ENCODE assay signal across 8 cellular contexts in genomic region chr1:218377143-218377660, GRCh38. TPM values are rescaled to one million over a fixed set of nuclear protein-coding genes. Genes with fewer than 3 reads are reported as not detected.
DNase-seq lines count a peak whose midpoint lies in the region; ATAC-seq and TF ChIP-seq lines count a peak whose summit lies in the region.

No MANE protein-coding gene starts in this region.

- H3K4me3 ChIP-seq in CD4-positive, alpha-beta memory T cell (ENCODE audit: low read length in 2 of 2): no peak overlapping the region

- no peaks in the 10 kb centered on the region for H3K9me3 ChIP-seq in CD4-positive, alpha-beta memory T cell (ENCODE audit: control insufficient read depth in 1 of 2, low read length in 2 of 2)

- no peaks in the 10 kb centered on the region for H3K36me3 Mint-ChIP-seq in CD4-positive, alpha-beta memory T cell
- H3K36me3 Mint-ChIP-seq in activated CD8-positive, alpha-beta T cell treated with anti-CD3 and anti-CD28 coated beads for 36 hours (ENCODE audit: low read depth): no peaks in the 10 kb centered on the region

- H3K27ac ChIP-seq in CD4-positive, alpha-beta memory T cell (ENCODE audit: low read depth, low read length): no peak overlapping the region
- no peak overlapping the region for H3K27ac ChIP-seq in foreskin keratinocyte

- ATAC-seq in GM21717 (IDR thresholded peaks at IDR 0.05; ENCODE audit: unreplicated experiment): peak; percentile 94
- peak; percentile 92 for ATAC-seq in activated CD8-positive, alpha-beta T cell treated with anti-CD3 and anti-CD28 coated beads for 36 hours
- ATAC-seq in foreskin keratinocyte: peak; percentile 89

- peak overlapping the region in 5 of 8 donors; percentile 1 to 44 (median 32) for H3K4me3 Mint-ChIP-seq in CD4-positive, alpha-beta memory T cell
- no peak overlapping the region for H3K4me3 Mint-ChIP-seq in activated CD8-positive, alpha-beta T cell treated with anti-CD3 and anti-CD28 coated beads for 36 hours

- TF ChIP-seq CTCF in activated CD8-positive, alpha-beta T cell treated with anti-CD3 and anti-CD28 coated beads for 36 hours (IDR thresholded peaks at IDR 0.05): no peak
- no peak for TF ChIP-seq CTCF in foreskin keratinocyte (conservative IDR thresholded peaks at IDR 0.05)

- H3K36me3 ChIP-seq in CD4-positive, alpha-beta memory T cell (ENCODE audit: insufficient read depth, low read length): no peaks in the 10 kb centered on the region

- in situ Hi-C loops in KBM-7 (cut with MboI; ENCODE audit: low pct_unique_long_range_greater_than_20kb, low sequenced_read_pairs): no loop called here

- POLR2A ChIA-PET in CD4-positive, alpha-beta memory T cell (lab: Charles Lee; ENCODE audit: partially characterized antibody): interaction anchor here (0.9 kb wide), 1 partner anchor 92 kb away, joined by 3 read pairs; the partner anchor contains the start of gene RRP15
- POLR2A ChIA-PET in activated CD8-positive, alpha-beta T cell treated with anti-CD3 and anti-CD28 coated beads for 36 hours (lab: Charles Lee): interaction anchor here (0.6 to 0.7 kb wide), 2 partner anchors 13 to 122 kb away, joined by 3 read pairs; no protein-coding TSS in a partner anchor

- peak overlapping the region in 3 of 7 donors; percentile 19 to 72 (median 37) for H3K27ac Mint-ChIP-seq in CD4-positive, alpha-beta memory T cell
- peak overlapping the region; percentile 57 for H3K27ac Mint-ChIP-seq in activated CD8-positive, alpha-beta T cell treated with anti-CD3 and anti-CD28 coated beads for 36 hours

- no peaks in the 10 kb centered on the region for H3K27me3 ChIP-seq in CD4-positive, alpha-beta memory T cell (ENCODE audit: insufficient read depth, low read length)
- H3K27me3 ChIP-seq in foreskin keratinocyte: no peaks in the 10 kb centered on the region

- H3K27me3 Mint-ChIP-seq in CD4-positive, alpha-beta memory T cell: peaks cover 11 to 16% of the 10 kb centered on the region in 2 donors
- peaks cover 47% of the 10 kb centered on the region for H3K27me3 Mint-ChIP-seq in activated CD8-positive, alpha-beta T cell treated with anti-CD3 and anti-CD28 coated beads for 36 hours

- CTCF ChIA-PET in CD4-positive, alpha-beta memory T cell (lab: Charles Lee; ENCODE audit: partially characterized antibody): interaction anchor here (1.0 to 1.2 kb wide), 2 partner anchors 9 to 38 kb away, joined by 3 read pairs; no protein-coding TSS in a partner anchor
- CTCF ChIA-PET in activated CD8-positive, alpha-beta T cell treated with anti-CD3 and anti-CD28 coated beads for 36 hours (lab: Charles Lee): interaction anchor here (1.3 to 1.5 kb wide), 2 partner anchors 12 to 47 kb away, joined by 4 read pairs; no protein-coding TSS in a partner anchor

- intact Hi-C loops in CD4-positive, alpha-beta memory T cell (cut with micrococcal nuclease): no loop called here
- intact Hi-C loops in activated CD8-positive, alpha-beta T cell treated with anti-CD3 and anti-CD28 coated beads for 36 hours (cut with micrococcal nuclease): loop anchor here (1.0 kb wide), 1 partner anchor 26 kb away; no protein-coding TSS in a partner anchor

- H3K4me1 Mint-ChIP-seq in CD4-positive, alpha-beta memory T cell: peaks cover 8 to 14% (median 9%) of the 10 kb centered on the region in 4 donors
- H3K4me1 Mint-ChIP-seq in activated CD8-positive, alpha-beta T cell treated with anti-CD3 and anti-CD28 coated beads for 36 hours (ENCODE audit: low read depth): peaks cover 14% of the 10 kb centered on the region

- no peaks in the 10 kb centered on the region for H3K9me3 Mint-ChIP-seq in CD4-positive, alpha-beta memory T cell
- H3K9me3 Mint-ChIP-seq in activated CD8-positive, alpha-beta T cell treated with anti-CD3 and anti-CD28 coated beads for 36 hours: no peaks in the 10 kb centered on the region

- DNase-seq in CD4-positive, alpha-beta memory T cell: peak; percentile 47 to 72 (median 52)
- DNase-seq in KBM-7: peak; percentile 68
- peak; percentile 85 for DNase-seq in activated CD8-positive, alpha-beta T cell treated with anti-CD3 and anti-CD28 coated beads for 36 hours
- DNase-seq in foreskin keratinocyte: peak; percentile 92 to 96
- DNase-seq in stimulated activated CD8-positive, alpha-beta memory T cell treated with anti-CD3 and anti-CD28 coated beads, Interleukin-4, amount 100 ng/mL, for 4 hours (ENCODE audit: low read depth in 2 of 2, low spot score in 1 of 2): peak; percentile 11 to 49
- DNase-seq in NCI-H2029 (lab: John Stamatoyannopoulos, UW): no peak
- no peak for DNase-seq in NCI-H2171 treated with DMSO at 0.1 percent for 48 hours (lab: John Stamatoyannopoulos, UW)

- H3K4me1 ChIP-seq in CD4-positive, alpha-beta memory T cell (ENCODE audit: insufficient read depth, low read length): peaks cover 11% of the 10 kb centered on the region
- peaks cover 63% of the 10 kb centered on the region for H3K4me1 ChIP-seq in foreskin keratinocyte

RNA-seq across cellular contexts. Expression of gene TGFB2, which starts 32.1 kb away (rescaled TPM):
- not detected for total RNA-seq in CD4-positive, alpha-beta memory T cell
- not detected for polyA plus RNA-seq in CD4-positive, alpha-beta memory T cell
- total RNA-seq in activated CD8-positive, alpha-beta T cell treated with anti-CD3 and anti-CD28 coated beads for 36 hours: not detected
- total RNA-seq in foreskin keratinocyte: 4.8 and 6.6 TPM in 2 replicates
- polyA plus RNA-seq in foreskin keratinocyte: 1.2 and 2.1 TPM in 2 replicates

Comparison
In these comparisons a context has a peak if more than half of its experiments do, and no peak if none do; other contexts are left out.
1. DNase-seq: peak in CD4-positive, alpha-beta memory T cell (5 of 5), KBM-7 (single experiment), activated CD8-positive, alpha-beta T cell treated with anti-CD3 and anti-CD28 coated beads for 36 hours (single experiment), foreskin keratinocyte (2 of 2) and stimulated activated CD8-positive, alpha-beta memory T cell treated with anti-CD3 and anti-CD28 coated beads, Interleukin-4, amount 100 ng/mL, for 4 hours (2 of 2); none in NCI-H2029 (single experiment) and NCI-H2171 treated with DMSO at 0.1 percent for 48 hours (single experiment).
2. Peak in every context shown above with its lines, with median percentiles within 50 percentile points of each other: ATAC-seq.